ENCODE assay signal across 18 cellular contexts in genomic region chr1:71755441-71755840, GRCh38.
A peak's percentile ranks its signal among the peaks of the same experiment; 100 is the strongest.
DNase-seq lines count a peak whose midpoint lies in the region; ATAC-seq, FAIRE-seq and TF ChIP-seq lines count a peak whose summit lies in the region.
"Had no signal": no experiment of that assay in that cellular context is flagged by ENCODE, and none has a peak within 500 bp of the region (broad histone marks: within the 10 kb centered on the region; RNA-seq: fewer than 3 reads in every experiment).

No MANE protein-coding gene starts in this region.

- H3K18ac ChIP-seq in mesendoderm (ENCODE audit: low read length): no peak overlapping the region

- no peak overlapping the region for H3K56ac ChIP-seq in mesendoderm (ENCODE audit: low read length)

- TF ChIP-seq CTCF in Loucy (conservative IDR thresholded peaks at IDR 0.05; ENCODE audit: low read length) (no peak), bronchial epithelial cell (IDR thresholded peaks at IDR 0.05; ENCODE audit: insufficient read depth, low read length, severe bottlenecking) (no peak)

- ATAC-seq in GM18873 (IDR thresholded peaks at IDR 0.05; ENCODE audit: low FRiP score, unreplicated experiment): no peak

- no CpG with 5 or more reads among the region's 1 CpG for WGBS in mesendoderm (ENCODE audit: extremely low coverage, insufficient coverage, low lambda C conversion rate)

- H3K27me3 ChIP-seq in Loucy (ENCODE audit: insufficient read depth, low read length, poor library complexity, severe bottlenecking) (no peaks in the 10 kb centered on the region), bronchial epithelial cell (ENCODE audit: control insufficient read depth, insufficient read depth, low read length) (no peaks in the 10 kb centered on the region), mesendoderm (ENCODE audit: insufficient read depth, low read length, poor library complexity) (no peaks in the 10 kb centered on the region)
- H3K27me3 ChIP-seq: BE2C had no signal

- H3K79me2 ChIP-seq in Loucy (ENCODE audit: insufficient read depth, low read length) (no peaks in the 10 kb centered on the region), mesendoderm (ENCODE audit: control insufficient read depth, insufficient read depth, low read length) (no peaks in the 10 kb centered on the region)

- DNase-seq in COLO829 (ENCODE audit: low spot score) (peak; percentile 35), bronchial epithelial cell (ENCODE audit: low read depth) (no peak), mesendoderm (peak; percentile 4), head of caudate nucleus (no peak), NCI-H1694 treated with DMSO at 0.1 percent for 48 hours (lab: John Stamatoyannopoulos, UW) (no peak), NCI-H526 (lab: John Stamatoyannopoulos, UW) (no peak)
- DNase-seq: ACHN; BE2C; C1 segment of cervical spinal cord; CD4-positive, CD25-positive, alpha-beta regulatory T cell; CD8-positive, alpha-beta memory T cell; DMS153; DMS79; GF-D8; HCEC 1CT had no signal

- H3K4me3 ChIP-seq in Loucy (ENCODE audit: low read length, poor library complexity, severe bottlenecking): no peak overlapping the region
- H3K4me3 ChIP-seq in bronchial epithelial cell (ENCODE audit: low read depth, low read length): no peak overlapping the region
- H3K4me3 ChIP-seq in mesendoderm (ENCODE audit: low read length): no peak overlapping the region

- H3K9ac ChIP-seq in Loucy (ENCODE audit: low read depth, low read length, poor library complexity, severe bottlenecking) (no peak overlapping the region), mesendoderm (ENCODE audit: low read length) (no peak overlapping the region)

- H4K20me1 ChIP-seq in Loucy (ENCODE audit: insufficient read depth, low read length, poor library complexity, severe bottlenecking): no peaks in the 10 kb centered on the region

- no peak overlapping the region for H3K4ac ChIP-seq in mesendoderm (ENCODE audit: low read depth, low read length)

- H3K9me2 ChIP-seq in Loucy (replicated peaks; ENCODE audit: low read depth, low read length): no peaks in the 10 kb centered on the region

- H2BK5ac ChIP-seq in mesendoderm (ENCODE audit: low read length): no peak overlapping the region

- H4K8ac ChIP-seq in mesendoderm (ENCODE audit: low read depth, low read length): no peak overlapping the region

- no peaks in the 10 kb centered on the region for H3K36me3 ChIP-seq in Loucy (ENCODE audit: insufficient read depth, low read length)
- H3K36me3 ChIP-seq in bronchial epithelial cell (ENCODE audit: control insufficient read depth, insufficient read depth, low read length): no peaks in the 10 kb centered on the region
- no peaks in the 10 kb centered on the region for H3K36me3 ChIP-seq in mesendoderm (ENCODE audit: control insufficient read depth, insufficient read depth, low read length)
- H3K36me3 ChIP-seq: BE2C had no signal

- peak; percentile 18 for FAIRE-seq in bronchial epithelial cell (lab: Jason Lieb, UNC)
- FAIRE-seq: H54 had no signal

- H2BK120ac ChIP-seq in mesendoderm (ENCODE audit: low read depth, low read length): no peak overlapping the region

- intact Hi-C loops in head of caudate nucleus (cut with DNase I): no loop called here

- 0 out of 2 replicates have a peak overlapping the region, but pooled peaks have one; percentile 23 for H2AFZ ChIP-seq in Loucy (ENCODE audit: low read length)

- H2BK15ac ChIP-seq in mesendoderm (replicated peaks; ENCODE audit: low read depth): no peak overlapping the region

- H3K4me2 ChIP-seq in Loucy (ENCODE audit: low read depth, low read length, poor library complexity, severe bottlenecking): no peak overlapping the region
- no peak overlapping the region for H3K4me2 ChIP-seq in mesendoderm (ENCODE audit: low read length)

- peaks cover 14% of the 10 kb centered on the region for H3K4me1 ChIP-seq in Loucy (ENCODE audit: insufficient read depth, low read length, poor library complexity, severe bottlenecking)
- H3K4me1 ChIP-seq in mesendoderm (ENCODE audit: control insufficient read depth, low read depth, low read length): no peaks in the 10 kb centered on the region
- H3K4me1 ChIP-seq: BE2C had no signal

- H3K23ac ChIP-seq in mesendoderm (ENCODE audit: low read length): no peak overlapping the region

- H3F3A ChIP-seq in Loucy (ENCODE audit: low read depth): no peaks in the 10 kb centered on the region

- no peaks in the 10 kb centered on the region for H3K9me3 ChIP-seq in Loucy (ENCODE audit: insufficient read depth, low read depth, low read length)
- H3K9me3 ChIP-seq: BE2C had no signal

- H4K5ac ChIP-seq in mesendoderm (ENCODE audit: low read length): no peak overlapping the region

- no peak overlapping the region for H2AK5ac ChIP-seq in mesendoderm (ENCODE audit: low read length)

- no peak overlapping the region for H3K27ac ChIP-seq in mesendoderm (ENCODE audit: low read depth, low read length)

- no peaks in the 10 kb centered on the region for H3K79me1 ChIP-seq in mesendoderm (ENCODE audit: low read length)

Comparison
In these comparisons a context has a peak if more than half of its experiments do, and no peak if none do; other contexts are left out.
1. DNase-seq: peak in COLO829 (single experiment) and mesendoderm (single experiment); none in bronchial epithelial cell (single experiment), head of caudate nucleus (0 of 42), NCI-H1694 treated with DMSO at 0.1 percent for 48 hours (single experiment) and NCI-H526 (0 of 2).